27 cellular contexts compared by ENCODE assay signal in the genomic region with DNA sequence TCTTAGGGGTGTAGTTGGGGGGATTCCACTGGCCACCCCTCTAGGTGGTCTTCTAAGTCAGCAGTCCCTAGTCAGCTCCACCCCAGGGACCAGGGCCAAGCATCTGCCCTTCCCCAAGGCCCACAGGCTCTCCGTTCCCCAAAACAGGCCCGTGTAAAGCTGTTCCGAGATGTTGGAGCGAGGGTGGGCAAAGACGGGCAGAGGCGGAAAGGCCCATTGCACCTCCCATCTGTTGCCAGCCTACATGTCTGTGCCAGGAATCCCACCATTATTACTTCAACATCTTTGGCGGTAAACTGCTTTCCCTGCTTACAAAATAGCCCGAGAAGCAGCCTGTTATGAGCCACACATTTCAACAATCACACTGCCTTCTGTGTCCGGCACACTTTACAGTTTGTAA. TPM values are rescaled to one million over a fixed set of nuclear protein-coding genes. Genes with fewer than 3 reads are reported as not detected.
"Had no signal": no experiment of that assay in that cellular context is flagged by ENCODE, and none has a peak within 500 bp of the region (broad histone marks: within the 10 kb centered on the region; RNA-seq: fewer than 3 reads in every experiment).

No MANE protein-coding gene starts in this region.

- H3K27ac Mint-ChIP-seq: effector memory CD8-positive, alpha-beta T cell; immature natural killer cell; naive thymus-derived CD8-positive, alpha-beta T cell had no signal

- H3K4me3 ChIP-seq: coronary artery, esophagus squamous epithelium, left ventricle myocardium inferior, lower lobe of right lung, pancreas, smooth muscle cell, transverse colon, upper lobe of right lung, uterus had no signal

- DNase-seq: dermis blood vessel endothelial cell; effector memory CD8-positive, alpha-beta T cell; erythroblast; esophagus squamous epithelium; foreskin melanocyte; hypothalamus; immature natural killer cell; islet precursor cell; kidney glomerular epithelial cell; left colon; left ventricle myocardium inferior; lower lobe of right lung; naive thymus-derived CD8-positive, alpha-beta T cell; pancreas; stimulated activated CD4-positive, alpha-beta T cell treated with anti-CD3 and anti-CD28 coated beads, Interleukin-12 subunit alpha, Interleukin-12 subunit beta, amount 100 ng/mL, for 4 hours; stimulated activated CD4-positive, alpha-beta T cell treated with anti-CD3 and anti-CD28 coated beads, Interleukin-1b, Interleukin-23, amount 100 ng/mL, for 48 hours; stimulated activated CD4-positive, alpha-beta T cell treated with anti-CD3 and anti-CD28 coated beads, Interleukin-4, amount 100 ng/mL, for 1 hour; stimulated activated CD8-positive, alpha-beta memory T cell treated with anti-CD3 and anti-CD28 coated beads, Interleukin-4, amount 100 ng/mL, for 48 hours; stimulated activated naive CD4-positive, alpha-beta T cell; transverse colon; upper lobe of right lung; uterus had no signal

- H3K4me3 Mint-ChIP-seq: effector memory CD8-positive, alpha-beta T cell had no signal

- H3K36me3 ChIP-seq: esophagus squamous epithelium, left ventricle myocardium inferior, lower lobe of right lung, neutrophil, pancreas, transverse colon, upper lobe of right lung, uterus had no signal

- H3K4me1 ChIP-seq: lower lobe of right lung, pancreas, upper lobe of right lung, uterus had no signal

- H3K9me3 ChIP-seq: esophagus squamous epithelium, left ventricle myocardium inferior, lower lobe of right lung, neutrophil, pancreas, transverse colon, upper lobe of right lung, uterus had no signal

- H3K9me3 Mint-ChIP-seq: effector memory CD8-positive, alpha-beta T cell; immature natural killer cell; naive thymus-derived CD8-positive, alpha-beta T cell had no signal

- H3K27ac ChIP-seq: coronary artery, esophagus squamous epithelium, left ventricle myocardium inferior, lower lobe of right lung, neutrophil, pancreas, transverse colon, upper lobe of right lung, uterus had no signal

- H3K36me3 Mint-ChIP-seq: immature natural killer cell; naive thymus-derived CD8-positive, alpha-beta T cell had no signal

- FAIRE-seq: endometrium, pancreas had no signal

- H3K4me2 ChIP-seq: smooth muscle cell had no signal

- H3K4me1 Mint-ChIP-seq: immature natural killer cell had no signal

- ATAC-seq: effector memory CD8-positive, alpha-beta T cell; left colon; lower lobe of right lung; naive thymus-derived CD8-positive, alpha-beta T cell; pancreas; sciatic nerve; upper lobe of right lung had no signal

- H3K27me3 ChIP-seq: pancreas, uterus had no signal

RNA-seq across cellular contexts. Expression of gene ATP2B2, which starts 1.9 kb away (rescaled TPM):
- total RNA-seq: dermis blood vessel endothelial cell; left ventricle myocardium inferior; naive thymus-derived CD8-positive, alpha-beta T cell; smooth muscle cell; transverse colon had no signal
- polyA plus RNA-seq: immature natural killer cell; naive thymus-derived CD8-positive, alpha-beta T cell; smooth muscle cell had no signal
